In genomic region chr11:18618341-18619025, GRCh38 we compare ENCODE assay signal across 10 cellular contexts. TPM values are rescaled to one million over a fixed set of nuclear protein-coding genes. Genes with fewer than 3 reads are reported as not detected.
DNase-seq lines count a peak whose midpoint lies in the region; ATAC-seq, FAIRE-seq and TF ChIP-seq lines count a peak whose summit lies in the region.
"Had no signal": no experiment of that assay in that cellular context is flagged by ENCODE, and none has a peak within 500 bp of the region (broad histone marks: within the 10 kb centered on the region; RNA-seq: fewer than 3 reads in every experiment).

No MANE protein-coding gene starts in this region.

- H3K4me3 Mint-ChIP-seq in activated CD4-positive, alpha-beta memory T cell treated with anti-CD3 and anti-CD28 coated beads, Interleukin-2, amount 10 ng/mL, durations not matched to agents 7 days and 5 days, result peak overlapping the region; percentile 66

- peak overlapping the region; percentile 81 for H3K27ac Mint-ChIP-seq in activated CD4-positive, alpha-beta memory T cell treated with anti-CD3 and anti-CD28 coated beads, Interleukin-2, amount 10 ng/mL, durations not matched to agents 7 days and 5 days

- peak in 2 of 4 donors; percentile 60 to 67 for ATAC-seq in psoas muscle

- TF ChIP-seq CTCF in fibroblast of mammary gland (conservative IDR thresholded peaks at IDR 0.05; ENCODE audit: control insufficient read depth, insufficient read depth, low read depth, low read length) (no peak), psoas muscle (IDR thresholded peaks at IDR 0.05) (no peak)

- H3K27me3 Mint-ChIP-seq in activated CD4-positive, alpha-beta memory T cell treated with anti-CD3 and anti-CD28 coated beads, Interleukin-2, amount 10 ng/mL, durations not matched to agents 7 days and 5 days, result no peaks in the 10 kb centered on the region

- FAIRE-seq in HTR-8/SVneo (lab: Jason Lieb, UNC), result no peak
- FAIRE-seq: RCC 7860 had no signal

- H3K27ac ChIP-seq in psoas muscle, result peak overlapping the region; percentile 12

- no peaks in the 10 kb centered on the region for H3K9me3 Mint-ChIP-seq in activated CD4-positive, alpha-beta memory T cell treated with anti-CD3 and anti-CD28 coated beads, Interleukin-2, amount 10 ng/mL, durations not matched to agents 7 days and 5 days

- H3K36me3 Mint-ChIP-seq in activated CD4-positive, alpha-beta memory T cell treated with anti-CD3 and anti-CD28 coated beads, Interleukin-2, amount 10 ng/mL, durations not matched to agents 7 days and 5 days (ENCODE audit: low read depth), result peaks cover 37% of the 10 kb centered on the region

- H3K4me1 ChIP-seq in psoas muscle, result peaks cover 14% of the 10 kb centered on the region

- H3K4me3 ChIP-seq in fibroblast of mammary gland (ENCODE audit: control insufficient read depth, low read depth, low read length) (no peak overlapping the region), psoas muscle (no peak overlapping the region)

- DNase-seq in HCEC 1CT, result peak; percentile 31
- no peak for DNase-seq in activated CD4-positive, alpha-beta memory T cell treated with anti-CD3 and anti-CD28 coated beads, Interleukin-2, amount 10 ng/mL, durations not matched to agents 7 days and 5 days
- DNase-seq in fibroblast of mammary gland (ENCODE audit: low read depth), result peak; percentile 46
- DNase-seq in psoas muscle, result no peak
- DNase-seq in HTR-8/SVneo (ENCODE audit: insufficient read length, low spot score), result no peak
- no peak for DNase-seq in retina
- no peak for DNase-seq in ureter (ENCODE audit: low spot score)
- no peak for DNase-seq in HK-2 (ENCODE audit: unreplicated experiment)
- DNase-seq: activated CD8-positive, alpha-beta memory T cell treated with anti-CD3 and anti-CD28 coated beads for 24 hours had no signal

- POLR2A ChIA-PET in activated CD4-positive, alpha-beta memory T cell treated with anti-CD3 and anti-CD28 coated beads, Interleukin-2, amount 10 ng/mL, durations not matched to agents 7 days and 5 days (lab: Charles Lee), result interaction anchor here (0.8 to 12.8 kb wide), 11 partner anchors 8 to 296 kb away, joined by 3 to 211 read pairs (median 4); partner anchors contain the start of genes GTF2H1, HPS5, LDHA and SPTY2D1

- H3K4me1 Mint-ChIP-seq in activated CD4-positive, alpha-beta memory T cell treated with anti-CD3 and anti-CD28 coated beads, Interleukin-2, amount 10 ng/mL, durations not matched to agents 7 days and 5 days, result peaks cover 70% of the 10 kb centered on the region

- H3K27me3 ChIP-seq in psoas muscle (ENCODE audit: insufficient read depth in 3 of 3, low read length in 2 of 3), result no peaks in the 10 kb centered on the region

- CTCF ChIA-PET in activated CD4-positive, alpha-beta memory T cell treated with anti-CD3 and anti-CD28 coated beads, Interleukin-2, amount 10 ng/mL, durations not matched to agents 7 days and 5 days (lab: Charles Lee), result interaction anchor here (0.9 to 6.6 kb wide), 12 partner anchors 10 to 375 kb away, joined by 3 to 40 read pairs (median 6); partner anchors contain the start of genes SPTY2D1, TSG101 and UEVLD

- intact Hi-C loops in psoas muscle (cut with DNase I), result no loop called here

- no peaks in the 10 kb centered on the region for H3K9me3 ChIP-seq in psoas muscle

- peaks cover under 1 to 27% of the 10 kb centered on the region in 2 donors for H3K36me3 ChIP-seq in psoas muscle (ENCODE audit: insufficient read depth in 1 of 2, low read depth in 1 of 2)

- WGBS in psoas muscle, 3 donors, result 13 to 25% (median 14%) methylated on average over 5 of the region's 5 CpGs

RNA-seq across cellular contexts. Expression of gene SPTY2D1, which starts 15.7 kb away (rescaled TPM):
- total RNA-seq in activated CD4-positive, alpha-beta memory T cell treated with anti-CD3 and anti-CD28 coated beads, Interleukin-2, amount 10 ng/mL, durations not matched to agents 7 days and 5 days, result 10 to 100 TPM; 30.8 to 32.8 TPM
- total RNA-seq in psoas muscle (10 to 100 TPM; 13.7 to 16.8 (median 15.1) TPM), ureter (17.7 TPM)
- polyA plus RNA-seq in psoas muscle, result 10 to 100 TPM in 1 of 3 donors, 1 to 10 TPM in 2; 4.8 to 17.8 (median 7.3) TPM

RNA-seq across cellular contexts. Expression of gene MISFA, which starts 18.9 kb away (rescaled TPM):
- 1 to 10 TPM; 1.3 to 2.1 TPM for total RNA-seq in activated CD4-positive, alpha-beta memory T cell treated with anti-CD3 and anti-CD28 coated beads, Interleukin-2, amount 10 ng/mL, durations not matched to agents 7 days and 5 days
- 1 to 10 TPM; 3.1 to 7.2 (median 5.7) TPM for total RNA-seq in psoas muscle
- polyA plus RNA-seq in psoas muscle, result 1 to 10 TPM; 1.4 to 6.1 (median 5.8) TPM
- total RNA-seq in ureter, result 5.9 TPM

RNA-seq across cellular contexts. Expression of gene UEVLD, which starts 29.9 kb away (rescaled TPM):
- total RNA-seq in activated CD4-positive, alpha-beta memory T cell treated with anti-CD3 and anti-CD28 coated beads, Interleukin-2, amount 10 ng/mL, durations not matched to agents 7 days and 5 days, result 10 to 100 TPM; 23.3 to 26.1 TPM
- total RNA-seq in psoas muscle, result 10 to 100 TPM in 3 of 4 donors, 1 to 10 TPM in 1; 9.9 to 19.0 (median 14.2) TPM
- 10 to 100 TPM in 1 of 3 donors, 1 to 10 TPM in 2; 9.4 to 38.6 (median 9.6) TPM for polyA plus RNA-seq in psoas muscle
- total RNA-seq in ureter, result 30.9 TPM

Comparison
In these comparisons a context has a peak if more than half of its experiments do, and no peak if none do; other contexts are left out.
1. DNase-seq: peak in HCEC 1CT (single experiment) and fibroblast of mammary gland (single experiment); none in activated CD4-positive, alpha-beta memory T cell treated with anti-CD3 and anti-CD28 coated beads, Interleukin-2, amount 10 ng/mL, durations not matched to agents 7 days and 5 days (single experiment), psoas muscle (0 of 2), HTR-8/SVneo (single experiment), retina (single experiment), ureter (single experiment) and HK-2 (single experiment).